In the genomic region with DNA sequence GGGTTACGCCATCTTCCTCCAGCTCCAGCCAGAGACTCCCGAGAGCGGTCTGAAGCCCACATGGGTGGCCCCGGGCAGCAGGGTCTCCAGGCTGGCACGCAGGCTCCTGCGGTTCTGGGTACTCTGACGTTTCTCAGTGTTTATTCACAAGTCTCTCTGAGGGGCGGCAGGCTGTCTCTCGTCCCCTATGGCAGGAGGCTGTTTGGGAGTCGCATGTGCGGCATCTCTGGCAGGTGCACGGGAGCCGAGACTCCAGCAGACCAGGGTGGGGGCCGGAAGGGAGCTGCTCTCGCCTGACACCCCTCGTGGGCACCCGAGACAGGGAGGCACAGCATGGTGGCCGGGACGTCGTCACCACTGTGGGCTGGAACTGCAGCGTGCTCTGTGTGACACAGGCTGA, we compare ENCODE assay signal across 23 cellular contexts. TPM values are rescaled to one million over a fixed set of nuclear protein-coding genes. Genes with fewer than 3 reads are reported as not detected.
A peak's percentile ranks its signal among the peaks of the same experiment; 100 is the strongest.
DNase-seq lines count a peak whose midpoint lies in the region; ATAC-seq, FAIRE-seq and TF ChIP-seq lines count a peak whose summit lies in the region.
"Had no signal": no experiment of that assay in that cellular context is flagged by ENCODE, and none has a peak within 500 bp of the region (broad histone marks: within the 10 kb centered on the region; RNA-seq: fewer than 3 reads in every experiment).

No MANE protein-coding gene starts in this region.

- H3K4me3 ChIP-seq in H1 (ENCODE audit: extremely low read depth in 1 of 4, insufficient read depth in 2 of 4, low read depth in 3 of 4, low read length in 4 of 4) = no peak overlapping the region
- H3K4me3 ChIP-seq: GM23338, Peyer's patch had no signal

- no peak overlapping the region for H2BK120ac ChIP-seq in H1 (replicated peaks; ENCODE audit: low read depth, low read length)

- no peak for TF ChIP-seq RAD21 in H1 (IDR thresholded peaks at IDR 0.05 in 1 of 2, conservative IDR thresholded peaks at IDR 0.05 in 1 of 2; ENCODE audit: low read depth in 2 of 2, low read length in 2 of 2)

- no peaks in the 10 kb centered on the region for H3K4me1 ChIP-seq in H1 (replicated peaks in 1 of 4; ENCODE audit: control insufficient read depth in 3 of 4, insufficient read depth in 4 of 4, low read length in 3 of 4)

- CTCF ChIA-PET in H1 (lab: Charles Lee; ENCODE audit: partially characterized antibody) = interaction anchor here (2.0 to 4.6 kb wide), 4 partner anchors 10 to 292 kb away, joined by 6 to 26 read pairs (median 10); no protein-coding TSS in a partner anchor

- H3K27me3 Mint-ChIP-seq in activated T-cell treated with anti-CD3 and anti-CD28 coated beads, Interleukin-2, amount 50 U/mL, for 24 hours = no peaks in the 10 kb centered on the region
- H3K27me3 Mint-ChIP-seq in stimulated activated naive CD8-positive, alpha-beta T cell treated with anti-CD3 and anti-CD28 coated beads, Interleukin-15, amount 100 ng/mL, for 72 hours = no peaks in the 10 kb centered on the region

- no peak overlapping the region for H2BK5ac ChIP-seq in H1 (ENCODE audit: low read depth, low read length)

- no peaks in the 10 kb centered on the region for H3K79me2 ChIP-seq in H1 (ENCODE audit: control insufficient read depth in 1 of 2, insufficient read depth in 2 of 2, low read length in 2 of 2)

- H2BK12ac ChIP-seq in H1 (ENCODE audit: low read depth, low read length) = no peak overlapping the region

- H3K56ac ChIP-seq in H1 (replicated peaks; ENCODE audit: insufficient read length, low read depth, low read length) = no peak overlapping the region

- FAIRE-seq in H1 (lab: Jason Lieb, UNC) (no peak), GM12891 (lab: Jason Lieb, UNC) (no peak)
- FAIRE-seq: GM12892 had no signal

- H3K27ac Mint-ChIP-seq in activated T-cell treated with anti-CD3 and anti-CD28 coated beads, Interleukin-2, amount 50 U/mL, for 24 hours = peak overlapping the region; percentile 63
- peak overlapping the region in 1 of 2 donors; percentile 90 for H3K27ac Mint-ChIP-seq in stimulated activated naive CD8-positive, alpha-beta T cell treated with anti-CD3 and anti-CD28 coated beads, Interleukin-15, amount 100 ng/mL, for 72 hours
- peak overlapping the region; percentile 58 for H3K27ac Mint-ChIP-seq in stimulated activated effector memory CD8-positive, alpha-beta T cell treated with anti-CD3 and anti-CD28 coated beads, Interleukin-12 subunit alpha, Interleukin-12 subunit beta, amount 100 ng/mL, for 72 hours
- H3K27ac Mint-ChIP-seq: CD8-positive, alpha-beta T cell; GM23338 had no signal

- H3K79me1 ChIP-seq in H1 (ENCODE audit: low read depth, low read length) = peaks cover 2% of the 10 kb centered on the region

- H3K4me2 ChIP-seq in H1 (ENCODE audit: insufficient read depth in 1 of 2, low read depth in 2 of 2, low read length in 2 of 2) = no peak overlapping the region; a peak in 1 of 4 replicates
- H3K4me2 ChIP-seq: GM23338, KMS-11 had no signal

- H3K36me3 Mint-ChIP-seq in activated T-cell treated with anti-CD3 and anti-CD28 coated beads, Interleukin-2, amount 50 U/mL, for 24 hours (ENCODE audit: low read depth) = peaks cover 48% of the 10 kb centered on the region
- peaks cover 60% of the 10 kb centered on the region for H3K36me3 Mint-ChIP-seq in stimulated activated effector memory CD8-positive, alpha-beta T cell treated with anti-CD3 and anti-CD28 coated beads, Interleukin-12 subunit alpha, Interleukin-12 subunit beta, amount 100 ng/mL, for 72 hours

- no peak overlapping the region for H2BK20ac ChIP-seq in H1 (ENCODE audit: low read length)

- peak overlapping the region; percentile 57 for H4K8ac ChIP-seq in H1 (ENCODE audit: extremely low read depth, insufficient read depth, low read length)

- H3K9me3 Mint-ChIP-seq in activated T-cell treated with anti-CD3 and anti-CD28 coated beads, Interleukin-2, amount 50 U/mL, for 24 hours = peaks cover 2% of the 10 kb centered on the region
- no peaks in the 10 kb centered on the region for H3K9me3 Mint-ChIP-seq in stimulated activated naive CD8-positive, alpha-beta T cell treated with anti-CD3 and anti-CD28 coated beads, Interleukin-15, amount 100 ng/mL, for 72 hours
- no peaks in the 10 kb centered on the region for H3K9me3 Mint-ChIP-seq in stimulated activated effector memory CD8-positive, alpha-beta T cell treated with anti-CD3 and anti-CD28 coated beads, Interleukin-12 subunit alpha, Interleukin-12 subunit beta, amount 100 ng/mL, for 72 hours
- H3K9me3 Mint-ChIP-seq: CD8-positive, alpha-beta T cell had no signal

- H4K91ac ChIP-seq in H1 (replicated peaks; ENCODE audit: insufficient read length, low read length) = no peak overlapping the region

- no peak overlapping the region for H2AK5ac ChIP-seq in H1 (ENCODE audit: low read depth, low read length)

- no peaks in the 10 kb centered on the region for H3K27me3 ChIP-seq in H1 (replicated peaks in 1 of 4; ENCODE audit: control insufficient read depth in 3 of 4, extremely low read depth in 1 of 4, insufficient read depth in 3 of 4, low read length in 3 of 4)
- H3K27me3 ChIP-seq: Peyer's patch had no signal

- H3K4me3 Mint-ChIP-seq in activated T-cell treated with anti-CD3 and anti-CD28 coated beads, Interleukin-2, amount 50 U/mL, for 24 hours = no peak overlapping the region
- no peak overlapping the region for H3K4me3 Mint-ChIP-seq in stimulated activated naive CD8-positive, alpha-beta T cell treated with anti-CD3 and anti-CD28 coated beads, Interleukin-15, amount 100 ng/mL, for 72 hours
- no peak overlapping the region for H3K4me3 Mint-ChIP-seq in stimulated activated effector memory CD8-positive, alpha-beta T cell treated with anti-CD3 and anti-CD28 coated beads, Interleukin-12 subunit alpha, Interleukin-12 subunit beta, amount 100 ng/mL, for 72 hours
- H3K4me3 Mint-ChIP-seq: CD8-positive, alpha-beta T cell; GM23338 had no signal

- no peak for TF ChIP-seq EP300 in H1 (IDR thresholded peaks at IDR 0.05; ENCODE audit: borderline replicate concordance in 1 of 2, low read depth in 2 of 2, low read length in 2 of 2)

- 96% methylated on average over 16 of the region's 21 CpGs; no CpG with 5 or more reads in 1 of the 2 experiments for WGBS in H1 (ENCODE audit: extremely low coverage in 1 of 2, insufficient coverage in 1 of 2, insufficient read length in 1 of 2, insufficient replicate concordance in 2 of 2, low coverage in 1 of 2, low lambda C conversion rate in 2 of 2, missing lambda C conversion rate in 1 of 2), 2 experiments

- H4K20me1 ChIP-seq in H1 (replicated peaks in 1 of 2; ENCODE audit: control insufficient read depth in 1 of 2, insufficient read depth in 2 of 2, low read length in 2 of 2) = peaks cover 0 to 7% of the 10 kb centered on the region in 2 experiments

- no peak overlapping the region for H3K9ac ChIP-seq in H1 (replicated peaks in 1 of 4; ENCODE audit: extremely low read depth in 1 of 4, low read depth in 3 of 4, low read length in 3 of 4)
- H3K9ac ChIP-seq: KMS-11 had no signal

- H2BK15ac ChIP-seq in H1 (ENCODE audit: low read length) = no peak overlapping the region

- H4K5ac ChIP-seq in H1 (ENCODE audit: insufficient read length, low read depth, low read length) = no peak overlapping the region

- H3K4me1 Mint-ChIP-seq in activated T-cell treated with anti-CD3 and anti-CD28 coated beads, Interleukin-2, amount 50 U/mL, for 24 hours (ENCODE audit: low read depth) = peaks cover 5% of the 10 kb centered on the region
- peaks cover 20% of the 10 kb centered on the region for H3K4me1 Mint-ChIP-seq in stimulated activated naive CD8-positive, alpha-beta T cell treated with anti-CD3 and anti-CD28 coated beads, Interleukin-15, amount 100 ng/mL, for 72 hours
- H3K4me1 Mint-ChIP-seq in stimulated activated effector memory CD8-positive, alpha-beta T cell treated with anti-CD3 and anti-CD28 coated beads, Interleukin-12 subunit alpha, Interleukin-12 subunit beta, amount 100 ng/mL, for 72 hours = peaks cover 14% of the 10 kb centered on the region
- H3K4me1 Mint-ChIP-seq: GM23338 had no signal

- peak; percentile 4 for ATAC-seq in stimulated activated naive CD8-positive, alpha-beta T cell treated with anti-CD3 and anti-CD28 coated beads, Interleukin-15, amount 100 ng/mL, for 72 hours
- no peak for ATAC-seq in stimulated activated naive CD8-positive, alpha-beta T cell treated with anti-CD3 and anti-CD28 coated beads, Interleukin-15, Interleukin-2, amounts not matched to agents 100 U/mL and 50 U/mL, for 24 hours
- ATAC-seq in stimulated activated effector memory CD8-positive, alpha-beta T cell treated with anti-CD3 and anti-CD28 coated beads, Interleukin-12 subunit alpha, Interleukin-12 subunit beta, amount 100 ng/mL, for 72 hours = no peak
- ATAC-seq: HCT116 had no signal

- no peak overlapping the region for H3K18ac ChIP-seq in H1 (ENCODE audit: extremely low read depth, low read length)

- POLR2A ChIA-PET in H1 (lab: Charles Lee; ENCODE audit: partially characterized antibody) = interaction anchor here (0.5 to 2.0 kb wide), 13 partner anchors 8 to 383 kb away, joined by 3 to 8 read pairs (median 4); no protein-coding TSS in a partner anchor

- no peaks in the 10 kb centered on the region for H3K23me2 ChIP-seq in H1 (ENCODE audit: low read depth, low read length)

- DNase-seq in activated T-cell treated with anti-CD3 and anti-CD28 coated beads, Interleukin-2, amount 50 U/mL, for 24 hours = no peak
- DNase-seq in activated T-cell treated with anti-CD3 and anti-CD28 coated beads for 4 hours (no peak), H1 (ENCODE audit: low read depth in 1 of 2, low spot score in 2 of 2) (no peak), AML-193 (lab: John Stamatoyannopoulos, UW) (no peak), GM12891 (ENCODE audit: insufficient read length, low spot score) (no peak)
- no peak for DNase-seq in stimulated activated naive CD8-positive, alpha-beta T cell treated with anti-CD3 and anti-CD28 coated beads, Interleukin-15, amount 100 ng/mL, for 72 hours
- DNase-seq in stimulated activated naive CD8-positive, alpha-beta T cell treated with anti-CD3 and anti-CD28 coated beads, Interleukin-15, Interleukin-2, amounts not matched to agents 100 U/mL and 50 U/mL, for 24 hours = no peak
- DNase-seq in stimulated activated effector memory CD8-positive, alpha-beta T cell treated with anti-CD3 and anti-CD28 coated beads, Interleukin-12 subunit alpha, Interleukin-12 subunit beta, amount 100 ng/mL, for 72 hours (ENCODE audit: low spot score in 2 of 2) = no peak
- DNase-seq: 8988T; C1 segment of cervical spinal cord; CD8-positive, alpha-beta T cell; DND-41; NCI-H1105; NCI-H146; NCI-H2029; NCI-H2227 treated with DMSO at 0.1 percent for 48 hours; NCI-H510A treated with DMSO at 0.1 percent for 48 hours; SHP77 had no signal

- no peak overlapping the region for H2AFZ ChIP-seq in H1 (ENCODE audit: low read length)
- H2AFZ ChIP-seq: GM23338 had no signal

- H3K14ac ChIP-seq in H1 (ENCODE audit: insufficient read length) = no peak overlapping the region

- H3K9me3 ChIP-seq in H1 (ENCODE audit: insufficient read depth in 2 of 2, low read depth in 1 of 2, low read length in 1 of 2) = no peaks in the 10 kb centered on the region; a peak in 1 of 4 replicates
- H3K9me3 ChIP-seq: Peyer's patch had no signal

- no peak overlapping the region for H3K4ac ChIP-seq in H1 (replicated peaks; ENCODE audit: insufficient read length, low read depth, low read length)

- H3K27ac ChIP-seq in H1 (ENCODE audit: low read depth, low read length) = no peak overlapping the region
- H3K27ac ChIP-seq: KMS-11, Peyer's patch had no signal

- TF ChIP-seq CTCF in H1 (IDR thresholded peaks at IDR 0.05; ENCODE audit: control extremely low read depth in 1 of 3, insufficient read depth in 1 of 3, low read depth in 1 of 3, low read length in 3 of 3) = no peak

- H3K23ac ChIP-seq in H1 (ENCODE audit: insufficient read length) = no peak overlapping the region

- peaks cover 5 to 32% (median 18%) of the 10 kb centered on the region in 4 experiments for H3K36me3 ChIP-seq in H1 (ENCODE audit: control insufficient read depth in 2 of 4, insufficient read depth in 4 of 4, low read length in 3 of 4)

- TF ChIP-seq POLR2A in H1 (IDR thresholded peaks at IDR 0.05; ENCODE audit: control extremely low read depth in 1 of 2, low read depth in 2 of 2, low read length in 2 of 2) (no peak), GM12891 (IDR thresholded peaks at IDR 0.05; ENCODE audit: low read depth, low read length) (no peak)

RNA-seq across cellular contexts. Expression of a gene that starts 48.1 kb away (rescaled TPM):
- total RNA-seq in H1 (2021; fragmentation: NEBNext Ultra II Directional; extraction: Animal tissue kit (Norgen Biotek cat#: 25700)) = 19.8 and 21.9 TPM in 2 replicates
- 8.6 and 9.5 TPM in 2 replicates for polyA plus RNA-seq in H1 (2011; rRNA removed)
- 8.3 TPM for polyA plus RNA-seq in H1 (2011; cell fraction: cytosol; rRNA removed)
- polyA plus RNA-seq in H1 (2011; cell fraction: nucleus; rRNA removed) = 11.0 TPM
- 8.9 to 11.6 TPM (median 10.6 TPM) in 4 replicates for polyA plus RNA-seq in H1 (2012, experiment 1 of 2)
- polyA plus RNA-seq in H1 (2012, experiment 2 of 2) = 0.62 TPM
- polyA plus RNA-seq in H1 (2013, experiment 1 of 2) = 11.3 TPM
- polyA plus RNA-seq in H1 (2013, experiment 2 of 2) = 10.3 TPM
- 30.1 and 31.7 TPM in 2 replicates for polyA minus RNA-seq in H1 (2011; rRNA and poly(A)+ RNA removed)
- polyA minus RNA-seq in H1 (2011; cell fraction: cytosol; rRNA and poly(A)+ RNA removed) = 26.0 TPM
- polyA minus RNA-seq in H1 (2011; cell fraction: nucleus; rRNA and poly(A)+ RNA removed) = 19.5 TPM
- polyA plus RNA-seq in GM12891 (2012; ENCODE audit: low read depth, missing spikeins) = 3.7 TPM
